ENCODE assay signal across 23 cellular contexts in the genomic region with DNA sequence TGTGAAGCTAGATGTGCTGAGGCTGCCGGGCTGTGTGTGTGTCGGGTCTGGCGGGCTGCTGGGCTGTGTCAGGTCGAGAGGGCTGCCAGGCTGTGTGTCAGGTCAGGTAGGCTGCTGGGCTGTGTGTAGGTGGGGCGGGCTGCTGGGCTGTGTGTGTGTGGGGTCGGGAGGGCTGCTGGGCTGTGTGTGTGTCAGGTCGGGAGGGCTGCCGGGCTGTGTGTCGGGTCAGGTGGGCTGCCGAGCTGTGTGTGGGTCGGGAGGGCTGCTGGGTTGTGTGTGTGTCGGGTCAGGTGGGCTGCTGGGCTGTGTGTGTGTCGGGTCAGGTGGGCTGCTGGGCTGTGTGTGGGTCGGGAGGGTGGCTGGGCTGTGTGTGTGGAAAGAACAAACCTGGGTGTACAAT. TPM values are rescaled to one million over a fixed set of nuclear protein-coding genes. Genes with fewer than 3 reads are reported as not detected.
DNase-seq lines count a peak whose midpoint lies in the region; ATAC-seq, FAIRE-seq and TF ChIP-seq lines count a peak whose summit lies in the region.
"Had no signal": no experiment of that assay in that cellular context is flagged by ENCODE, and none has a peak within 500 bp of the region (broad histone marks: within the 10 kb centered on the region; RNA-seq: fewer than 3 reads in every experiment).

No MANE protein-coding gene starts in this region.

- H3K27ac Mint-ChIP-seq in memory B cell = peak overlapping the region; percentile 32
- peak overlapping the region; percentile 65 for H3K27ac Mint-ChIP-seq in stimulated activated naive B cell treated with anti-CD40 and anti-IgM and Interleukin-4, amounts not matched to agents 10 μg/mL and 1 μg/mL and 100 μg/mL, for 72 hours
- H3K27ac Mint-ChIP-seq: CD4-positive, alpha-beta T cell had no signal

- intact Hi-C loops in GM12878 (cut with micrococcal nuclease; ENCODE audit: unreplicated experiment) = loop anchor here (10.0 kb wide), 1 partner anchor 115 kb away; a partner anchor contains a TSS

- peaks cover 25% of the 10 kb centered on the region for H3K4me1 Mint-ChIP-seq in memory B cell
- H3K4me1 Mint-ChIP-seq in stimulated activated naive B cell treated with anti-CD40 and anti-IgM and Interleukin-4, amounts not matched to agents 10 μg/mL and 1 μg/mL and 100 μg/mL, for 72 hours = peaks cover 22 to 53% of the 10 kb centered on the region in 2 donors

- peaks cover 53% of the 10 kb centered on the region for H3K79me2 ChIP-seq in GM12878 (ENCODE audit: control insufficient read depth, insufficient read depth, low read length)

- no peak overlapping the region for H2AFZ ChIP-seq in GM12878 (ENCODE audit: control insufficient read depth, low read depth, low read length)

- H3K36me3 ChIP-seq in GM12878 (ENCODE audit: control insufficient read depth in 2 of 2, insufficient read depth in 2 of 2, low read length in 1 of 2) = peaks cover 12 to 24% of the 10 kb centered on the region in 2 experiments

- H3K9ac ChIP-seq in GM12878 (ENCODE audit: control insufficient read depth, insufficient read depth, low read length) = no peak overlapping the region

- BruUV-seq in GM12878 (replicated peaks; lab: Mats Ljungman, UMichigan) = no TSS peak

- peaks cover 6% of the 10 kb centered on the region; the same call in 1 of the 2 replicates for H4K20me1 ChIP-seq in GM12878 (ENCODE audit: control insufficient read depth, insufficient read depth)

- 0 out of 2 replicates have a peak, but pooled peaks have one; percentile 31 for TF ChIP-seq POLR2A in GM12878 (IDR thresholded peaks at IDR 0.05; ENCODE audit: low read depth, low read length)

- no peaks in the 10 kb centered on the region; the same call in 1 of the 2 replicates for H3K4me1 ChIP-seq in GM12878 (ENCODE audit: control insufficient read depth, insufficient read depth, low read length)

- ATAC-seq in GM12878 = no peak; the same call in 1 of the 3 replicates
- no peak for ATAC-seq in memory B cell (ENCODE audit: low read depth)
- no peak for ATAC-seq in stimulated activated naive B cell treated with anti-CD40 and anti-IgM and Interleukin-4, amounts not matched to agents 10 μg/mL and 1 μg/mL and 100 μg/mL, for 72 hours (replicated peaks)
- ATAC-seq in HG03521 (IDR thresholded peaks at IDR 0.05; ENCODE audit: unreplicated experiment) = no peak

- TF ChIP-seq RAD21 in GM12878 (IDR thresholded peaks at IDR 0.05; ENCODE audit: insufficient read depth, low read depth, low read length) = no peak

- DNase-seq in HTR-8/SVneo (ENCODE audit: insufficient read length, low spot score) (no peak), GM12878 (ENCODE audit: low read depth, low spot score) (no peak), memory B cell (ENCODE audit: low spot score in 2 of 2) (no peak), NCI-H226 (no peak)
- no peak for DNase-seq in stimulated activated naive B cell treated with anti-CD40 and anti-IgM and Interleukin-4, amounts not matched to agents 10 μg/mL and 1 μg/mL and 100 μg/mL, for 72 hours
- DNase-seq in stimulated activated CD4-positive, alpha-beta T cell treated with anti-CD3 and anti-CD28 coated beads, Interleukin-4, amount 100 ng/mL, for 4 hours = no peak
- DNase-seq: activated CD4-positive, alpha-beta T cell treated with anti-CD3 and anti-CD28 coated beads for 4 hours; activated naive CD4-positive, alpha-beta T cell treated with anti-CD3 and anti-CD28 coated beads, Interleukin-2, amount 50 U/mL, for 16 hours; anterior cingulate cortex; CD4-positive, alpha-beta T cell; DMS 273 treated with DMSO at 0.1 percent for 48 hours; Karpas-422; kidney glomerular epithelial cell; MV-4-11; NCI-H1694; NCI-H2171 treated with DMSO at 0.1 percent for 48 hours; NCI-H524 treated with DMSO at 0.1 percent for 48 hours; stimulated activated CD4-positive, alpha-beta T cell treated with anti-CD3 and anti-CD28 coated beads, Interleukin-4, amount 100 ng/mL, for 24 hours; stomach; T-helper 2 cell; tibial artery had no signal

- peak; percentile 20 for FAIRE-seq in HTR-8/SVneo (lab: Jason Lieb, UNC)
- FAIRE-seq in GM12878 (lab: Jason Lieb, UNC) = no peak

- peaks cover 41% of the 10 kb centered on the region for H3K36me3 Mint-ChIP-seq in memory B cell
- H3K36me3 Mint-ChIP-seq in stimulated activated naive B cell treated with anti-CD40 and anti-IgM and Interleukin-4, amounts not matched to agents 10 μg/mL and 1 μg/mL and 100 μg/mL, for 72 hours = peaks cover 50 to 59% of the 10 kb centered on the region in 2 donors

- H3K27me3 Mint-ChIP-seq in memory B cell = no peaks in the 10 kb centered on the region
- H3K27me3 Mint-ChIP-seq in stimulated activated naive B cell treated with anti-CD40 and anti-IgM and Interleukin-4, amounts not matched to agents 10 μg/mL and 1 μg/mL and 100 μg/mL, for 72 hours = no peaks in the 10 kb centered on the region
- H3K27me3 Mint-ChIP-seq: CD4-positive, alpha-beta T cell had no signal

- H3K27ac ChIP-seq in GM12878 (ENCODE audit: control insufficient read depth, insufficient read depth) = no peak overlapping the region
- H3K27ac ChIP-seq: SK-N-MC, stomach, tibial artery had no signal

- no peaks in the 10 kb centered on the region for H3K27me3 ChIP-seq in GM12878 (replicated peaks in 1 of 2; ENCODE audit: control insufficient read depth in 2 of 2, insufficient read depth in 2 of 2, low read length in 1 of 2)
- H3K27me3 ChIP-seq: stomach, tibial artery had no signal

- peaks cover 1% of the 10 kb centered on the region for H3K9me3 Mint-ChIP-seq in memory B cell
- H3K9me3 Mint-ChIP-seq in stimulated activated naive B cell treated with anti-CD40 and anti-IgM and Interleukin-4, amounts not matched to agents 10 μg/mL and 1 μg/mL and 100 μg/mL, for 72 hours = peaks cover 0 to 6% of the 10 kb centered on the region in 2 donors
- H3K9me3 Mint-ChIP-seq: CD4-positive, alpha-beta T cell had no signal

- no peak for TF ChIP-seq CTCF in GM12878 (IDR thresholded peaks at IDR 0.05 in 2 of 3, conservative IDR thresholded peaks at IDR 0.05 in 1 of 3; ENCODE audit: control insufficient read depth in 2 of 3, extremely low read depth in 1 of 3, insufficient read depth in 1 of 3, low read depth in 3 of 3, low read length in 3 of 3)

- SMC1A ChIA-PET in GM12878 (lab: Charles Lee; ENCODE audit: uncharacterized antibody, unreplicated experiment) = no interaction called here

- in situ Hi-C loops in GM12878 (cut with MboI) = no loop called here

- H3K9me3 ChIP-seq in GM12878 (replicated peaks; ENCODE audit: control insufficient read depth, insufficient read depth, low read length) = no peaks in the 10 kb centered on the region; the same call in 2 of the 3 replicates
- H3K9me3 ChIP-seq: tibial artery had no signal

- CTCF ChIA-PET in GM12878 (lab: Yijun Ruan, JAX) = no interaction called here

- POLR2A ChIA-PET in GM12878 (lab: Charles Lee) = interaction anchor here (0.6 kb wide), 1 partner anchor 373 kb away, joined by 4 read pairs; no protein-coding TSS in a partner anchor

- 85% methylated on average over 14 of the region's 14 CpGs for WGBS in GM12878 (ENCODE audit: insufficient coverage, insufficient replicate concordance, low lambda C conversion rate, missing lambda C conversion rate)

- no peak for TF ChIP-seq EP300 in GM12878 (IDR thresholded peaks at IDR 0.05; ENCODE audit: borderline replicate concordance in 1 of 2, control insufficient read depth in 1 of 2, low read depth in 2 of 2, low read length in 2 of 2)

- H3K4me2 ChIP-seq in GM12878 (ENCODE audit: control insufficient read depth, insufficient read depth) = no peak overlapping the region

- H3K4me3 ChIP-seq in GM12878 = no peak overlapping the region
- H3K4me3 ChIP-seq: SK-N-MC, stomach, tibial artery had no signal

- no peak overlapping the region for H3K4me3 Mint-ChIP-seq in memory B cell
- no peak overlapping the region for H3K4me3 Mint-ChIP-seq in stimulated activated naive B cell treated with anti-CD40 and anti-IgM and Interleukin-4, amounts not matched to agents 10 μg/mL and 1 μg/mL and 100 μg/mL, for 72 hours
- H3K4me3 Mint-ChIP-seq: CD4-positive, alpha-beta T cell had no signal

- RAD21 ChIA-PET in GM12878 (lab: Charles Lee; ENCODE audit: unreplicated experiment) = no interaction called here

TF ChIP-seq in GM12878, 131 proteins besides CTCF, POLR2A, EP300 and RAD21 (continues in another document):
- no peak for TF ChIP-seq SUPT20H (IDR thresholded peaks at IDR 0.05; ENCODE audit: borderline replicate concordance, control insufficient read depth, low read depth, low read length)

RNA-seq across cellular contexts. Expression of a gene that starts 8.6 kb away (rescaled TPM):
- total RNA-seq in GM12878 (2013; cell fraction: nucleolus; rRNA removed) = 85.3 and 88.7 TPM in 2 replicates
- total RNA-seq in GM12878 (2014; rRNA removed) (27.6 and 35.7 TPM in 2 replicates), GM12878 (2014; rRNA removed; fragmentation: Illumina TruSeq; extraction: Trizol) (20.1 and 22.7 TPM in 2 replicates), GM12878 (2021) (26.5 and 26.7 TPM in 2 replicates)
- polyA plus RNA-seq in GM12878 (2011; ENCODE audit: low read depth) = 27.1 TPM
- polyA plus RNA-seq in GM12878 (2011; rRNA removed) (66.9 and 73.7 TPM in 2 replicates), GM12878 (2014; fragmentation: Illumina TruSeq; extraction: Trizol) (20.7 and 24.4 TPM in 2 replicates), GM12878 (2014; fragmentation: Nextera tagmentation; extraction: Ambion mirVana) (1 to 10 TPM; 1.0 to 2.5 TPM), GM12878 (2014; rRNA removed) (34.4 and 37.1 TPM in 2 replicates), GM12878 (2016; fragmentation: Nextera tagmentation; extraction: Ambion mirVana) (10 to 100 TPM; 26.7 to 31.2 TPM)
- polyA plus RNA-seq in GM12878 (2011; cell fraction: cytosol; rRNA removed) = 63.8 and 67.7 TPM in 2 replicates
- 167 and 250 TPM in 2 replicates for polyA plus RNA-seq in GM12878 (2011; cell fraction: nucleus; rRNA removed)
- polyA plus RNA-seq in GM12878 (2012) = 44.4 and 51.0 TPM in 2 replicates
- polyA minus RNA-seq in GM12878 (2011; rRNA and poly(A)+ RNA removed) = 33.8 and 47.2 TPM in 2 replicates
- polyA minus RNA-seq in GM12878 (2011; cell fraction: cytosol; rRNA and poly(A)+ RNA removed) = 17.6 and 23.0 TPM in 2 replicates
- 35.7 and 37.6 TPM in 2 replicates for polyA minus RNA-seq in GM12878 (2011; cell fraction: nucleus; rRNA and poly(A)+ RNA removed)

RNA-seq across cellular contexts. Expression of a gene that starts 58.9 kb away (rescaled TPM):
- total RNA-seq in GM12878 (2013; cell fraction: nucleolus; rRNA removed) = 4.1 and 4.6 TPM in 2 replicates
- total RNA-seq in GM12878 (2014; rRNA removed) = 0.65 and 2.3 TPM in 2 replicates
- 0.36 and 0.41 TPM in 2 replicates for total RNA-seq in GM12878 (2014; rRNA removed; fragmentation: Illumina TruSeq; extraction: Trizol)
- total RNA-seq in GM12878 (2021) = 1.6 and 1.9 TPM in 2 replicates
- polyA plus RNA-seq in GM12878 (2011; ENCODE audit: low read depth) = 1.0 TPM
- polyA plus RNA-seq in GM12878 (2011; rRNA removed) = 0.98 and 1.2 TPM in 2 replicates
- polyA plus RNA-seq in GM12878 (2011; cell fraction: cytosol; rRNA removed) = 1.8 TPM in 2 replicates
- 2.9 and 3.5 TPM in 2 replicates for polyA plus RNA-seq in GM12878 (2011; cell fraction: nucleus; rRNA removed)
- 3.5 and 6.7 TPM in 2 replicates for polyA plus RNA-seq in GM12878 (2012)
- 0.11 and 0.94 TPM in 2 replicates for polyA plus RNA-seq in GM12878 (2014; fragmentation: Illumina TruSeq; extraction: Trizol)
- under 1 TPM; 0.06 to 0.42 TPM for polyA plus RNA-seq in GM12878 (2014; fragmentation: Nextera tagmentation; extraction: Ambion mirVana)
- polyA plus RNA-seq in GM12878 (2014; rRNA removed) = 2.4 and 3.2 TPM in 2 replicates
- 1 to 10 TPM; 2.4 to 2.8 TPM for polyA plus RNA-seq in GM12878 (2016; fragmentation: Nextera tagmentation; extraction: Ambion mirVana)
- 0.44 and 1.5 TPM in 2 replicates for polyA minus RNA-seq in GM12878 (2011; rRNA and poly(A)+ RNA removed)
- polyA minus RNA-seq in GM12878 (2011; cell fraction: cytosol; rRNA and poly(A)+ RNA removed) = not detected in 2 replicates
- polyA minus RNA-seq in GM12878 (2011; cell fraction: nucleus; rRNA and poly(A)+ RNA removed) = 0.36 and 0.86 TPM in 2 replicates
